ENCODE assay signal across 9 cellular contexts in genomic region chr14:50336428-50336827, GRCh38. TPM values are rescaled to one million over a fixed set of nuclear protein-coding genes. Genes with fewer than 3 reads are reported as not detected.
A peak's percentile ranks its signal among the peaks of the same experiment; 100 is the strongest.
DNase-seq lines count a peak whose midpoint lies in the region; ATAC-seq lines count a peak whose summit lies in the region.
"Had no signal": no experiment of that assay in that cellular context is flagged by ENCODE, and none has a peak within 500 bp of the region (broad histone marks: within the 10 kb centered on the region; RNA-seq: fewer than 3 reads in every experiment).

No MANE protein-coding gene starts in this region.

- H3K9me3 Mint-ChIP-seq in CD4-positive, CD25-positive, alpha-beta regulatory T cell = no peaks in the 10 kb centered on the region
- no peaks in the 10 kb centered on the region for H3K9me3 Mint-ChIP-seq in IgD-negative memory B cell
- no peaks in the 10 kb centered on the region for H3K9me3 Mint-ChIP-seq in dendritic cell treated with granulocyte-macrophage colony-stimulating factor and Interleukin-4, amounts not matched to agents 40 ng/mL and 50 ng/mL, for 4 days

- H3K27me3 Mint-ChIP-seq in CD4-positive, CD25-positive, alpha-beta regulatory T cell = no peaks in the 10 kb centered on the region
- H3K27me3 Mint-ChIP-seq in IgD-negative memory B cell = no peaks in the 10 kb centered on the region
- H3K27me3 Mint-ChIP-seq in dendritic cell treated with granulocyte-macrophage colony-stimulating factor and Interleukin-4, amounts not matched to agents 40 ng/mL and 50 ng/mL, for 4 days = no peaks in the 10 kb centered on the region

- H3K27ac Mint-ChIP-seq in CD4-positive, CD25-positive, alpha-beta regulatory T cell = peak overlapping the region; percentile 63 to 82 (median 77)
- peak overlapping the region in 1 of 3 donors; percentile 80 for H3K27ac Mint-ChIP-seq in IgD-negative memory B cell
- peak overlapping the region; percentile 17 for H3K27ac Mint-ChIP-seq in dendritic cell treated with granulocyte-macrophage colony-stimulating factor and Interleukin-4, amounts not matched to agents 40 ng/mL and 50 ng/mL, for 4 days

- no peak for DNase-seq in CD4-positive, CD25-positive, alpha-beta regulatory T cell
- DNase-seq in middle frontal gyrus (ENCODE audit: extremely low spot score, low spot score) = no peak
- DNase-seq in NK-92 (lab: John Stamatoyannopoulos, UW; ENCODE audit: unreplicated experiment) = no peak
- DNase-seq in stimulated activated CD4-positive, alpha-beta T cell treated with anti-CD3 and anti-CD28 coated beads, Interleukin-4, amount 100 ng/mL, for 24 hours = no peak

- H3K4me1 Mint-ChIP-seq in CD4-positive, CD25-positive, alpha-beta regulatory T cell = peaks cover 0 to 14% (median 7%) of the 10 kb centered on the region in 4 donors
- peaks cover 6 to 10% (median 10%) of the 10 kb centered on the region in 3 donors for H3K4me1 Mint-ChIP-seq in IgD-negative memory B cell
- H3K4me1 Mint-ChIP-seq in dendritic cell treated with granulocyte-macrophage colony-stimulating factor and Interleukin-4, amounts not matched to agents 40 ng/mL and 50 ng/mL, for 4 days (ENCODE audit: low read depth) = peaks cover 14% of the 10 kb centered on the region

- H3K36me3 Mint-ChIP-seq in CD4-positive, CD25-positive, alpha-beta regulatory T cell = peaks cover 23% of the 10 kb centered on the region
- peaks cover 5% of the 10 kb centered on the region for H3K36me3 Mint-ChIP-seq in IgD-negative memory B cell
- peaks cover 7% of the 10 kb centered on the region for H3K36me3 Mint-ChIP-seq in dendritic cell treated with granulocyte-macrophage colony-stimulating factor and Interleukin-4, amounts not matched to agents 40 ng/mL and 50 ng/mL, for 4 days (ENCODE audit: low read depth)

- peak overlapping the region; percentile 2 for H2AFZ ChIP-seq in neuron (ENCODE audit: low read depth, low read length)

- peaks cover 8% of the 10 kb centered on the region for H3K4me1 ChIP-seq in CD4-positive, CD25-positive, alpha-beta regulatory T cell (ENCODE audit: control insufficient read depth, insufficient read depth, low read length, poor library complexity, severe bottlenecking)
- peaks cover 12% of the 10 kb centered on the region for H3K4me1 ChIP-seq in neuron (ENCODE audit: insufficient read depth, low read length)

- H3K27ac ChIP-seq in CD4-positive, CD25-positive, alpha-beta regulatory T cell (ENCODE audit: insufficient read depth, low read length, poor library complexity, severe bottlenecking) = no peak overlapping the region

- peaks cover 27% of the 10 kb centered on the region for H3K36me3 ChIP-seq in CD4-positive, CD25-positive, alpha-beta regulatory T cell (ENCODE audit: control insufficient read depth, insufficient read depth, low read length)
- no peaks in the 10 kb centered on the region for H3K36me3 ChIP-seq in neuron (ENCODE audit: insufficient read depth, low read length)

- no peaks in the 10 kb centered on the region for H3K9me3 ChIP-seq in CD4-positive, CD25-positive, alpha-beta regulatory T cell (ENCODE audit: control insufficient read depth in 2 of 2, low read length in 2 of 2)
- H3K9me3 ChIP-seq in neuron (ENCODE audit: low read length) = no peaks in the 10 kb centered on the region

- H3K4me3 ChIP-seq in CD4-positive, CD25-positive, alpha-beta regulatory T cell (ENCODE audit: low read depth, low read length) = no peak overlapping the region
- peak overlapping the region; percentile 47 for H3K4me3 ChIP-seq in neuron (ENCODE audit: low read length)

- peak overlapping the region in 1 of 4 donors; percentile 43 for H3K4me3 Mint-ChIP-seq in CD4-positive, CD25-positive, alpha-beta regulatory T cell
- peak overlapping the region in 3 of 4 donors; percentile 30 to 67 (median 36) for H3K4me3 Mint-ChIP-seq in IgD-negative memory B cell
- peak overlapping the region; percentile 23 for H3K4me3 Mint-ChIP-seq in dendritic cell treated with granulocyte-macrophage colony-stimulating factor and Interleukin-4, amounts not matched to agents 40 ng/mL and 50 ng/mL, for 4 days

- intact Hi-C loops in dendritic cell treated with granulocyte-macrophage colony-stimulating factor and Interleukin-4, amounts not matched to agents 40 ng/mL and 50 ng/mL, for 4 days (cut with micrococcal nuclease) = no loop called here

- no peaks in the 10 kb centered on the region for H3K27me3 ChIP-seq in CD4-positive, CD25-positive, alpha-beta regulatory T cell (ENCODE audit: control insufficient read depth, insufficient read depth, low read length)
- no peaks in the 10 kb centered on the region for H3K27me3 ChIP-seq in neuron (ENCODE audit: insufficient read depth, low read length)

- no peak for ATAC-seq in CD4-positive, CD25-positive, alpha-beta regulatory T cell (ENCODE audit: low read depth in 2 of 2)
- no peak for ATAC-seq in GM18873 (IDR thresholded peaks at IDR 0.05; ENCODE audit: low FRiP score, unreplicated experiment)
- ATAC-seq: Panc1 had no signal

RNA-seq across cellular contexts. Expression of gene DMAC2L, which starts 24.3 kb away (rescaled TPM):
- total RNA-seq in CD4-positive, CD25-positive, alpha-beta regulatory T cell = 16.7 TPM
- 10 to 100 TPM; 12.6 to 26.8 (median 16.2) TPM for polyA plus RNA-seq in CD4-positive, CD25-positive, alpha-beta regulatory T cell
- 25.3 TPM for polyA plus RNA-seq in IgD-negative memory B cell

RNA-seq across cellular contexts. Expression of gene L2HGDH, which starts 24.4 kb away (rescaled TPM):
- total RNA-seq in CD4-positive, CD25-positive, alpha-beta regulatory T cell = 3.5 TPM
- 1 to 10 TPM; 2.2 to 3.7 (median 3.1) TPM for polyA plus RNA-seq in CD4-positive, CD25-positive, alpha-beta regulatory T cell
- polyA plus RNA-seq in IgD-negative memory B cell = 2.0 TPM
